In the genomic region with DNA sequence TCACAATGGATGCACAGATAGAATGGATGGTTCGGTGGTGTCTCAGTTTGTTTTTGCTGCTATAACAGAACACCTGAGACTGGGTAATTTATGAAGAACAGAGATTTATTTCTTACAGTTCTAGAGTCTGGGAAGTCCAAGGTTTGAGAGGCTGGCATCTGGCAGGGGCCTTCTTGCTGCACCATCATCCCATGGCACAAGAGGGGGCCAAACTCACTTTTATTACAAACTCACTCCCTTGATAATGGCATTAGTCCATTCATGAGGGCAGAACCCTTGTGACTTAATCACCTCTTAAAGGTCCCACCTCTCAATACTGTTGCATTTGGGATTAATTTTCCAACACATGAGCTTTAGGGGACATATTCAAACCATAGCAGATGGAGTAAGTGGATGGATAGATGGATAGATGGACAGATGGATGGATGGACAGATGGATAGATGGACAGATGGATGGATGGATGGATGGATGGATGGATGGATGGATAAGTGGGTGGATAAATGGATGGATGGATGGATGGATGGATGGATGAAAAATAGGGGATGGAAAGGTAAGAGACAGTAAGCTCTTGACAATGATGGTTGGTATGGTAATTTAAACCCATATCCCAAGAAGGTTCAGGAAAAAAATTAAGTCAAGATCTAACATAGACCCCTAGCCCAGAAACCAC, we compare ENCODE assay signal across 1 cellular context.
TF ChIP-seq lines count a peak whose summit lies in the region.

No MANE protein-coding gene starts in this region.

TF ChIP-seq in IMR-90, 13 proteins besides CTCF, POLR2A, EP300 and RAD21:
- TF ChIP-seq SMC3 (IDR thresholded peaks at IDR 0.05; ENCODE audit: low read depth, low read length), result 0 out of 2 replicates have a peak, but pooled peaks have one; percentile 7
- no peak for TF ChIP-seq CHD1 (IDR thresholded peaks at IDR 0.05; ENCODE audit: low read depth, low read length)
- TF ChIP-seq MAZ (IDR thresholded peaks at IDR 0.05; ENCODE audit: borderline replicate concordance, low read depth, low read length), result no peak
